11 cellular contexts compared by ENCODE assay signal in genomic region chr12:99709116-99709515, GRCh38.
"Had no signal": no experiment of that assay in that cellular context is flagged by ENCODE, and none has a peak within 500 bp of the region (broad histone marks: within the 10 kb centered on the region; RNA-seq: fewer than 3 reads in every experiment).

No MANE protein-coding gene starts in this region.

- H3K36me3 ChIP-seq: HAP-1 had no signal

- H3K9me3 ChIP-seq: HAP-1 had no signal

- H3K4me1 ChIP-seq: HAP-1 had no signal

- H3K27ac ChIP-seq: GM23248 had no signal

- DNase-seq: GM23248, GOT3, H7, H9, HCEC 1CT, HFFc6 had no signal

- ATAC-seq: GM23338, HCT116 had no signal

- FAIRE-seq: H1, H54 had no signal

- H3K4me3 ChIP-seq: GM23248, GM23338, HAP-1 had no signal
